35 cellular contexts compared by ENCODE assay signal in the genomic region with DNA sequence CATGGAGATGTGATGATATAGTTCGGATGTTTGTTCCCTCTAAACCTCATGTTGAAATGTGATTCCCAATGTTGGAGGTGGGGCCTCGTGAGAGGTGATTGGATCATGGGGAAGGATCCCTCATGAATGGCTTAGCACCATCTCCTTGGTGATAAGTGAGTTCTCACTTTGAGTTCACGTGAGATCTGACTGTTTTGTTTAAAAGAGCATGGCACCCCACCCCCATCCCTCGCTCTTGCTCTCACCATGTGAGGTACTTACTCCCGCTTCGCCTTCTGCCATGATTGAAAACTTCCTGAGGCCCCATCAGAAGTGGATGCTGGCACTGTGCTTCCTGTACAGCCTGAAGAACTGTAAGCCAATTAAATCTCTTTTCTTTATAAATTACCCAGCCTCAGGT. TPM values are rescaled to one million over a fixed set of nuclear protein-coding genes. Genes with fewer than 3 reads are reported as not detected.
"Had no signal": no experiment of that assay in that cellular context is flagged by ENCODE, and none has a peak within 500 bp of the region (broad histone marks: within the 10 kb centered on the region; RNA-seq: fewer than 3 reads in every experiment).

No MANE protein-coding gene starts in this region.

- H3K9me3 Mint-ChIP-seq: dendritic cell treated with granulocyte-macrophage colony-stimulating factor and Interleukin-4, amounts not matched to agents 40 ng/mL and 50 ng/mL, for 4 days; nephron; stimulated activated effector memory CD8-positive, alpha-beta T cell treated with anti-CD3 and anti-CD28 coated beads, Interleukin-12 subunit alpha, Interleukin-12 subunit beta, amount 100 ng/mL, for 72 hours had no signal

- H3K4me1 ChIP-seq: colonic mucosa, foreskin keratinocyte, testis had no signal

- H3K27me3 ChIP-seq: testis had no signal

- H3K9ac ChIP-seq: neural progenitor cell, parathyroid adenoma had no signal

- H3K9me3 ChIP-seq: colonic mucosa, esophagus muscularis mucosa, gastroesophageal sphincter, heart left ventricle, left lung, testis, tibial nerve, upper lobe of left lung had no signal

- DNase-seq: colonic mucosa; effector CD8-positive, alpha-beta T cell; foreskin keratinocyte; heart left ventricle; left cardiac atrium; left lung; mesenchymal stem cell; midbrain; naive thymus-derived CD4-positive, alpha-beta T cell; stimulated activated CD4-positive, alpha-beta T cell treated with anti-CD3 and anti-CD28 coated beads, Interleukin-2, amount 100 ng/mL, for 24 hours; stimulated activated CD4-positive, alpha-beta T cell treated with anti-CD3 and anti-CD28 coated beads, Interleukin-4, amount 100 ng/mL, for 24 hours; stimulated activated naive CD8-positive, alpha-beta T cell treated with anti-CD3 and anti-CD28 coated beads, Interleukin-15, Interleukin-2, amounts not matched to agents 100 U/mL and 50 U/mL, for 24 hours; substantia nigra; testis; upper lobe of left lung had no signal

- H3K27ac ChIP-seq: colonic mucosa, esophagus muscularis mucosa, foreskin keratinocyte, gastroesophageal sphincter, heart left ventricle, hepatocyte, left lung, neural progenitor cell, parathyroid adenoma, testis, tibial nerve, upper lobe of left lung had no signal

- H3K4me3 ChIP-seq: colonic mucosa, esophagus muscularis mucosa, gastroesophageal sphincter, heart left ventricle, hepatocyte, left lung, neural progenitor cell, testis, tibial nerve, upper lobe of left lung had no signal

- H3K36me3 ChIP-seq: colonic mucosa, esophagus muscularis mucosa, gastroesophageal sphincter, heart left ventricle, left lung, neural progenitor cell, tibial nerve, upper lobe of left lung had no signal

- H3K36me3 Mint-ChIP-seq: neural progenitor cell; stimulated activated effector memory CD8-positive, alpha-beta T cell treated with anti-CD3 and anti-CD28 coated beads, Interleukin-12 subunit alpha, Interleukin-12 subunit beta, amount 100 ng/mL, for 72 hours had no signal

- H3K4me3 Mint-ChIP-seq: dendritic cell treated with granulocyte-macrophage colony-stimulating factor and Interleukin-4, amounts not matched to agents 40 ng/mL and 50 ng/mL, for 4 days; naive thymus-derived CD4-positive, alpha-beta T cell; nephron; neural progenitor cell; stimulated activated effector memory CD8-positive, alpha-beta T cell treated with anti-CD3 and anti-CD28 coated beads, Interleukin-12 subunit alpha, Interleukin-12 subunit beta, amount 100 ng/mL, for 72 hours had no signal

- ATAC-seq: foreskin keratinocyte; gastroesophageal sphincter; heart left ventricle; left cardiac atrium; left lung; naive thymus-derived CD4-positive, alpha-beta T cell; sciatic nerve; stimulated activated effector memory CD8-positive, alpha-beta T cell treated with anti-CD3 and anti-CD28 coated beads, Interleukin-12 subunit alpha, Interleukin-12 subunit beta, amount 100 ng/mL, for 72 hours; stimulated activated naive CD8-positive, alpha-beta T cell treated with anti-CD3 and anti-CD28 coated beads, Interleukin-15, Interleukin-2, amounts not matched to agents 100 U/mL and 50 U/mL, for 24 hours had no signal

- H3K27ac Mint-ChIP-seq: dendritic cell treated with granulocyte-macrophage colony-stimulating factor and Interleukin-4, amounts not matched to agents 40 ng/mL and 50 ng/mL, for 4 days; naive thymus-derived CD4-positive, alpha-beta T cell; nephron; neural progenitor cell; progenitor cell of endocrine pancreas; stimulated activated effector memory CD8-positive, alpha-beta T cell treated with anti-CD3 and anti-CD28 coated beads, Interleukin-12 subunit alpha, Interleukin-12 subunit beta, amount 100 ng/mL, for 72 hours had no signal

RNA-seq across cellular contexts. Expression of gene SLC32A1, which starts 10.9 kb away (rescaled TPM):
- total RNA-seq: colonic mucosa, endothelial cell of umbilical vein, epithelial cell of proximal tubule, esophagus muscularis mucosa, fibroblast of lung, foreskin keratinocyte, gastroesophageal sphincter, heart left ventricle, hepatocyte, kidney epithelial cell, left cardiac atrium, left lung, lower leg skin, lung microvascular endothelial cell, mucosa of gallbladder, osteoblast, progenitor cell of endocrine pancreas, sciatic nerve, skeletal muscle tissue, tibial nerve, upper lobe of left lung had no signal
- polyA plus RNA-seq: fibroblast of lung; foreskin keratinocyte; heart left ventricle; hepatocyte; naive thymus-derived CD4-positive, alpha-beta T cell had no signal
